10 cellular contexts compared by ENCODE assay signal in genomic region chr15:42373274-42373673, GRCh38.
"Had no signal": no experiment of that assay in that cellular context is flagged by ENCODE, and none has a peak within 500 bp of the region (broad histone marks: within the 10 kb centered on the region; RNA-seq: fewer than 3 reads in every experiment).

No MANE protein-coding gene starts in this region.

- H3K27ac ChIP-seq: skin epidermis, tibial artery had no signal

- DNase-seq: activated CD4-positive, alpha-beta T cell treated with anti-CD3 and anti-CD28 coated beads, Interleukin-2, amount 10 ng/mL, durations not matched to agents 24 days and 14 days; activated naive CD4-positive, alpha-beta T cell treated with anti-CD3 and anti-CD28 coated beads, Interleukin-2, amount 50 U/mL, for 16 hours; glutamatergic neuron; mesenchymal stem cell; T-helper 1 cell; tibial artery had no signal

- H3K4me3 ChIP-seq: skin epidermis, tibial artery had no signal

- H3K36me3 ChIP-seq: tibial artery had no signal

- H3K4me3 Mint-ChIP-seq: activated CD4-positive, alpha-beta T cell treated with anti-CD3 and anti-CD28 coated beads, Interleukin-2, amount 10 ng/mL, durations not matched to agents 24 days and 14 days; dendritic cell treated with granulocyte-macrophage colony-stimulating factor and Interleukin-4, amounts not matched to agents 40 ng/mL and 50 ng/mL, for 4 days; nephron had no signal

- H3K9me3 ChIP-seq: tibial artery had no signal

- H3K4me1 Mint-ChIP-seq: activated CD4-positive, alpha-beta T cell treated with anti-CD3 and anti-CD28 coated beads, Interleukin-2, amount 10 ng/mL, durations not matched to agents 24 days and 14 days; nephron had no signal

- H3K4me1 ChIP-seq: tibial artery had no signal

- H3K27ac Mint-ChIP-seq: activated CD4-positive, alpha-beta T cell treated with anti-CD3 and anti-CD28 coated beads, Interleukin-2, amount 10 ng/mL, durations not matched to agents 24 days and 14 days; activated T-helper 2 cell treated with anti-CD3 and anti-CD28 coated beads, Interferon-gamma antibody, Interleukin-2, Interleukin-4, amounts not matched to agents 10 μg/mL and 5 μg/mL and 100 μg/mL, durations not matched to agents 14 hours and 24 hours and 36 hours; dendritic cell treated with granulocyte-macrophage colony-stimulating factor and Interleukin-4, amounts not matched to agents 40 ng/mL and 50 ng/mL, for 4 days; nephron had no signal

- H3K27me3 ChIP-seq: tibial artery had no signal

- H3K27me3 Mint-ChIP-seq: activated CD4-positive, alpha-beta T cell treated with anti-CD3 and anti-CD28 coated beads, Interleukin-2, amount 10 ng/mL, durations not matched to agents 24 days and 14 days; dendritic cell treated with granulocyte-macrophage colony-stimulating factor and Interleukin-4, amounts not matched to agents 40 ng/mL and 50 ng/mL, for 4 days had no signal
